Comparison of ENCODE assay signal across 34 cellular contexts in genomic region chr1:6282577-6283270, GRCh38. TPM values are rescaled to one million over a fixed set of nuclear protein-coding genes. Genes with fewer than 3 reads are reported as not detected.
"Had no signal": no experiment of that assay in that cellular context is flagged by ENCODE, and none has a peak within 500 bp of the region (broad histone marks: within the 10 kb centered on the region; RNA-seq: fewer than 3 reads in every experiment).

No MANE protein-coding gene starts in this region.

- H3K27ac Mint-ChIP-seq: activated CD8-positive, alpha-beta memory T cell treated with anti-CD3 and anti-CD28 coated beads, Interleukin-2, amount 10 ng/mL, durations not matched to agents 7 days and 5 days; activated CD8-positive, alpha-beta T cell treated with anti-CD3 and anti-CD28 coated beads, Interleukin-2, amount 10 ng/mL, durations not matched to agents 7 days and 5 days; activated naive CD4-positive, alpha-beta T cell treated with anti-CD3 and anti-CD28 coated beads, Interleukin-2, amount 50 U/mL, for 24 hours; activated naive CD8-positive, alpha-beta T cell treated with anti-CD3 and anti-CD28 coated beads, Interleukin-2, amount 50 U/mL, for 24 hours; activated T-helper 2 cell treated with anti-CD3 and anti-CD28 coated beads, Interferon-gamma antibody, Interleukin-2, Interleukin-4, amounts not matched to agents 10 μg/mL and 5 μg/mL and 100 μg/mL, durations not matched to agents 14 hours and 24 hours and 36 hours; naive thymus-derived CD8-positive, alpha-beta T cell; stimulated activated effector memory CD8-positive, alpha-beta T cell treated with anti-CD3 and anti-CD28 coated beads, Interleukin-12 subunit alpha, Interleukin-12 subunit beta, amount 100 ng/mL, for 72 hours; stimulated activated naive CD8-positive, alpha-beta T cell treated with anti-CD3 and anti-CD28 coated beads, Interleukin-15, Interleukin-2, amounts not matched to agents 100 ng/mL and 50 ng/mL, for 24 hours; T-helper 1 cell treated with Interleukin-12 subunit alpha and Interleukin-12 subunit beta and Interleukin-4 antibody, amounts not matched to agents 30 μg/mL and 1 μg/mL, for 36 hours; type B pancreatic cell had no signal

- H3K27ac ChIP-seq: heart left ventricle, left ventricle myocardium inferior, uterus, VCaP had no signal

- ATAC-seq: activated CD8-positive, alpha-beta memory T cell treated with anti-CD3 and anti-CD28 coated beads, Interleukin-2, amount 10 ng/mL, durations not matched to agents 7 days and 5 days; activated CD8-positive, alpha-beta T cell treated with anti-CD3 and anti-CD28 coated beads, Interleukin-2, amount 10 ng/mL, durations not matched to agents 7 days and 5 days; activated naive CD8-positive, alpha-beta T cell treated with anti-CD3 and anti-CD28 coated beads, Interleukin-2, amount 50 U/mL, for 24 hours; esophagus mucosa; heart left ventricle; naive thymus-derived CD8-positive, alpha-beta T cell; sciatic nerve; stimulated activated effector memory CD8-positive, alpha-beta T cell treated with anti-CD3 and anti-CD28 coated beads, Interleukin-12 subunit alpha, Interleukin-12 subunit beta, amount 100 ng/mL, for 72 hours had no signal

- DNase-seq: activated CD4-positive, alpha-beta T cell treated with anti-CD3 and anti-CD28 coated beads for 1 hour; activated CD8-positive, alpha-beta memory T cell treated with anti-CD3 and anti-CD28 coated beads, Interleukin-2, amount 10 ng/mL, durations not matched to agents 7 days and 5 days; activated CD8-positive, alpha-beta T cell treated with anti-CD3 and anti-CD28 coated beads, Interleukin-2, amount 10 ng/mL, durations not matched to agents 7 days and 5 days; activated naive CD8-positive, alpha-beta T cell treated with anti-CD3 and anti-CD28 coated beads, Interleukin-2, amount 50 U/mL, for 24 hours; activated T-cell treated with anti-CD3 and anti-CD28 coated beads, Interleukin-2, amount 50 U/mL, for 48 hours; amygdala; caudate nucleus; cortex of kidney; foreskin fibroblast; heart left ventricle; hypothalamus; kidney glomerular epithelial cell; left ventricle myocardium inferior; naive thymus-derived CD8-positive, alpha-beta T cell; posterior cingulate gyrus; stimulated activated CD4-positive, alpha-beta T cell treated with anti-CD3 and anti-CD28 coated beads, Interleukin-4, amount 100 ng/mL, for 24 hours; SW 1271; T-helper 9 cell; uterus had no signal

- H3K36me3 Mint-ChIP-seq: activated CD8-positive, alpha-beta memory T cell treated with anti-CD3 and anti-CD28 coated beads, Interleukin-2, amount 10 ng/mL, durations not matched to agents 7 days and 5 days; naive thymus-derived CD8-positive, alpha-beta T cell; stimulated activated effector memory CD8-positive, alpha-beta T cell treated with anti-CD3 and anti-CD28 coated beads, Interleukin-12 subunit alpha, Interleukin-12 subunit beta, amount 100 ng/mL, for 72 hours; type B pancreatic cell had no signal

- H3K4me1 Mint-ChIP-seq: activated CD8-positive, alpha-beta memory T cell treated with anti-CD3 and anti-CD28 coated beads, Interleukin-2, amount 10 ng/mL, durations not matched to agents 7 days and 5 days; activated naive CD4-positive, alpha-beta T cell treated with anti-CD3 and anti-CD28 coated beads, Interleukin-2, amount 50 U/mL, for 24 hours; activated naive CD8-positive, alpha-beta T cell treated with anti-CD3 and anti-CD28 coated beads, Interleukin-2, amount 50 U/mL, for 24 hours had no signal

- H3K9me3 Mint-ChIP-seq: activated naive CD4-positive, alpha-beta T cell treated with anti-CD3 and anti-CD28 coated beads, Interleukin-2, amount 50 U/mL, for 24 hours; activated naive CD8-positive, alpha-beta T cell treated with anti-CD3 and anti-CD28 coated beads, Interleukin-2, amount 50 U/mL, for 24 hours; activated T-helper 2 cell treated with anti-CD3 and anti-CD28 coated beads, Interferon-gamma antibody, Interleukin-2, Interleukin-4, amounts not matched to agents 10 μg/mL and 5 μg/mL and 100 μg/mL, durations not matched to agents 14 hours and 24 hours and 36 hours; naive thymus-derived CD8-positive, alpha-beta T cell; stimulated activated effector memory CD8-positive, alpha-beta T cell treated with anti-CD3 and anti-CD28 coated beads, Interleukin-12 subunit alpha, Interleukin-12 subunit beta, amount 100 ng/mL, for 72 hours; stimulated activated naive CD8-positive, alpha-beta T cell treated with anti-CD3 and anti-CD28 coated beads, Interleukin-15, Interleukin-2, amounts not matched to agents 100 ng/mL and 50 ng/mL, for 24 hours; T-helper 1 cell treated with Interleukin-12 subunit alpha and Interleukin-12 subunit beta and Interleukin-4 antibody, amounts not matched to agents 30 μg/mL and 1 μg/mL, for 36 hours; type B pancreatic cell had no signal

- H3K27me3 ChIP-seq: heart left ventricle, uterus had no signal

- H3K9me3 ChIP-seq: heart left ventricle, left ventricle myocardium inferior, uterus had no signal

- H3K36me3 ChIP-seq: heart left ventricle, left ventricle myocardium inferior, uterus had no signal

- H3K4me3 ChIP-seq: heart left ventricle, left ventricle myocardium inferior, skin epidermis, uterus had no signal

- H3K4me3 Mint-ChIP-seq: activated CD8-positive, alpha-beta memory T cell treated with anti-CD3 and anti-CD28 coated beads, Interleukin-2, amount 10 ng/mL, durations not matched to agents 7 days and 5 days; activated CD8-positive, alpha-beta T cell treated with anti-CD3 and anti-CD28 coated beads, Interleukin-2, amount 10 ng/mL, durations not matched to agents 7 days and 5 days; activated naive CD4-positive, alpha-beta T cell treated with anti-CD3 and anti-CD28 coated beads, Interleukin-2, amount 50 U/mL, for 24 hours; activated naive CD8-positive, alpha-beta T cell treated with anti-CD3 and anti-CD28 coated beads, Interleukin-2, amount 50 U/mL, for 24 hours; naive thymus-derived CD8-positive, alpha-beta T cell; stimulated activated effector memory CD8-positive, alpha-beta T cell treated with anti-CD3 and anti-CD28 coated beads, Interleukin-12 subunit alpha, Interleukin-12 subunit beta, amount 100 ng/mL, for 72 hours; stimulated activated naive CD8-positive, alpha-beta T cell treated with anti-CD3 and anti-CD28 coated beads, Interleukin-15, Interleukin-2, amounts not matched to agents 100 ng/mL and 50 ng/mL, for 24 hours; T-helper 1 cell treated with Interleukin-12 subunit alpha and Interleukin-12 subunit beta and Interleukin-4 antibody, amounts not matched to agents 30 μg/mL and 1 μg/mL, for 36 hours; type B pancreatic cell had no signal

- H3K4me1 ChIP-seq: left ventricle myocardium inferior had no signal

- H3K27me3 Mint-ChIP-seq: activated CD8-positive, alpha-beta memory T cell treated with anti-CD3 and anti-CD28 coated beads, Interleukin-2, amount 10 ng/mL, durations not matched to agents 7 days and 5 days; activated naive CD4-positive, alpha-beta T cell treated with anti-CD3 and anti-CD28 coated beads, Interleukin-2, amount 50 U/mL, for 24 hours; activated naive CD8-positive, alpha-beta T cell treated with anti-CD3 and anti-CD28 coated beads, Interleukin-2, amount 50 U/mL, for 24 hours; naive thymus-derived CD8-positive, alpha-beta T cell; stimulated activated naive CD8-positive, alpha-beta T cell treated with anti-CD3 and anti-CD28 coated beads, Interleukin-15, Interleukin-2, amounts not matched to agents 100 ng/mL and 50 ng/mL, for 24 hours; type B pancreatic cell had no signal

RNA-seq across cellular contexts. Expression of gene HES3, which starts 38.7 kb away (rescaled TPM):
- total RNA-seq: activated CD8-positive, alpha-beta memory T cell treated with anti-CD3 and anti-CD28 coated beads, Interleukin-2, amount 10 ng/mL, durations not matched to agents 7 days and 5 days; activated CD8-positive, alpha-beta T cell treated with anti-CD3 and anti-CD28 coated beads, Interleukin-2, amount 10 ng/mL, durations not matched to agents 7 days and 5 days; activated T-helper 2 cell treated with anti-CD3 and anti-CD28 coated beads, Interferon-gamma antibody, Interleukin-2, Interleukin-4, amounts not matched to agents 10 μg/mL and 5 μg/mL and 100 μg/mL, durations not matched to agents 14 hours and 24 hours and 36 hours; chondrocyte; esophagus mucosa; heart left ventricle; left ventricle myocardium inferior; lung microvascular endothelial cell; naive thymus-derived CD8-positive, alpha-beta T cell; osteoblast; sciatic nerve; subcutaneous adipose tissue; uterus had no signal
- polyA plus RNA-seq: heart left ventricle; naive thymus-derived CD8-positive, alpha-beta T cell; thymus had no signal
